ENCODE assay signal across 19 cellular contexts in genomic region chr1:156760092-156760795, GRCh38. TPM values are rescaled to one million over a fixed set of nuclear protein-coding genes. Genes with fewer than 3 reads are reported as not detected.
DNase-seq lines count a peak whose midpoint lies in the region; ATAC-seq and TF ChIP-seq lines count a peak whose summit lies in the region.
"Had no signal": no experiment of that assay in that cellular context is flagged by ENCODE, and none has a peak within 500 bp of the region (broad histone marks: within the 10 kb centered on the region; RNA-seq: fewer than 3 reads in every experiment).

No MANE protein-coding gene starts in this region.

- H3K27me3 ChIP-seq in heart right ventricle (no peaks in the 10 kb centered on the region), RWPE2 (ENCODE audit: insufficient read depth, poor library complexity, severe bottlenecking) (no peaks in the 10 kb centered on the region), trophoblast cell (ENCODE audit: insufficient read depth, low read length) (no peaks in the 10 kb centered on the region)
- H3K27me3 ChIP-seq: upper lobe of right lung had no signal

- no peak overlapping the region for H2BK120ac ChIP-seq in trophoblast cell (ENCODE audit: insufficient read depth, low read length, poor library complexity)

- no peak overlapping the region for H3K23ac ChIP-seq in trophoblast cell (ENCODE audit: low read length)

- no peaks in the 10 kb centered on the region for H3K79me1 ChIP-seq in trophoblast cell (ENCODE audit: low read length)

- H3K4me1 ChIP-seq in heart right ventricle: peaks cover 0 to 12% (median 5%) of the 10 kb centered on the region in 9 donors
- H3K4me1 ChIP-seq in RWPE2 (ENCODE audit: insufficient read depth, poor library complexity, severe bottlenecking): no peaks in the 10 kb centered on the region
- H3K4me1 ChIP-seq in trophoblast cell (ENCODE audit: control insufficient read depth in 1 of 2, insufficient read depth in 2 of 2, low read length in 2 of 2): no peaks in the 10 kb centered on the region
- H3K4me1 ChIP-seq: prostate gland, upper lobe of right lung had no signal

- peak overlapping the region; percentile 61 for H3K27ac Mint-ChIP-seq in mesothelial cell of epicardium
- H3K27ac Mint-ChIP-seq: activated CD4-positive, alpha-beta T cell treated with anti-CD3 and anti-CD28 coated beads, Interleukin-2, amount 10 ng/mL, durations not matched to agents 7 days and 5 days; activated naive CD4-positive, alpha-beta T cell treated with anti-CD3 and anti-CD28 coated beads, Interleukin-2, amount 10 ng/mL, durations not matched to agents 7 days and 5 days; CD4-positive, alpha-beta memory T cell; stimulated activated memory B cell treated with anti-CD40 and anti-IgM and Interleukin-4, amounts not matched to agents 10 μg/mL and 1 μg/mL and 100 μg/mL, for 72 hours had no signal

- H3K79me2 ChIP-seq in trophoblast cell (ENCODE audit: control insufficient read depth, insufficient read depth, low read length, poor library complexity): no peaks in the 10 kb centered on the region

- H3K27me3 Mint-ChIP-seq in mesothelial cell of epicardium (ENCODE audit: low read depth): no peaks in the 10 kb centered on the region
- H3K27me3 Mint-ChIP-seq: activated CD4-positive, alpha-beta T cell treated with anti-CD3 and anti-CD28 coated beads, Interleukin-2, amount 10 ng/mL, durations not matched to agents 7 days and 5 days; CD4-positive, alpha-beta memory T cell; stimulated activated memory B cell treated with anti-CD40 and anti-IgM and Interleukin-4, amounts not matched to agents 10 μg/mL and 1 μg/mL and 100 μg/mL, for 72 hours had no signal

- H3K4me3 ChIP-seq in heart right ventricle: no peak overlapping the region
- H3K4me3 ChIP-seq in RWPE2 (ENCODE audit: severe bottlenecking): no peak overlapping the region
- no peak overlapping the region for H3K4me3 ChIP-seq in trophoblast cell (ENCODE audit: low read depth, low read length)
- H3K4me3 ChIP-seq: prostate gland, upper lobe of right lung had no signal

- peaks cover 10% of the 10 kb centered on the region for H3K4me1 Mint-ChIP-seq in mesothelial cell of epicardium
- H3K4me1 Mint-ChIP-seq: activated CD4-positive, alpha-beta T cell treated with anti-CD3 and anti-CD28 coated beads, Interleukin-2, amount 10 ng/mL, durations not matched to agents 7 days and 5 days had no signal

- DNase-seq in Right ventricle myocardium superior (peak; percentile 22), heart right ventricle (no peak), RWPE2 (ENCODE audit: low spot score) (no peak), mesothelial cell of epicardium (ENCODE audit: low spot score in 2 of 2, unreplicated experiment in 2 of 2) (no peak), NCI-H1694 treated with DMSO at 0.1 percent for 48 hours (lab: John Stamatoyannopoulos, UW) (no peak), NCI-H2196 treated with DMSO at 0.1 percent for 48 hours (lab: John Stamatoyannopoulos, UW; ENCODE audit: unreplicated experiment) (no peak), trophoblast cell (no peak)
- DNase-seq in stimulated activated CD4-positive, alpha-beta T cell treated with anti-CD3 and anti-CD28 coated beads, Interleukin-1b, Interleukin-23, amount 100 ng/mL, for 48 hours: no peak
- DNase-seq: activated CD4-positive, alpha-beta T cell treated with anti-CD3 and anti-CD28 coated beads, Interleukin-2, amount 10 ng/mL, durations not matched to agents 7 days and 5 days; activated naive CD4-positive, alpha-beta T cell treated with anti-CD3 and anti-CD28 coated beads, Interleukin-2, amount 10 ng/mL, durations not matched to agents 7 days and 5 days; CD4-positive, alpha-beta memory T cell; HCEC 1CT; Kasumi-1; NCI-H1105 treated with DMSO at 0.1 percent for 48 hours; NCI-H526 treated with DMSO at 0.1 percent for 48 hours; SK-N-SH; upper lobe of right lung had no signal

- H3K9me3 ChIP-seq in heart right ventricle: no peaks in the 10 kb centered on the region
- H3K9me3 ChIP-seq in RWPE2 (ENCODE audit: severe bottlenecking): no peaks in the 10 kb centered on the region
- no peaks in the 10 kb centered on the region for H3K9me3 ChIP-seq in trophoblast cell (ENCODE audit: insufficient read depth, low read depth, low read length)
- H3K9me3 ChIP-seq: prostate gland, SK-N-SH, upper lobe of right lung had no signal

- H3K36me3 ChIP-seq in heart right ventricle (no peaks in the 10 kb centered on the region), RWPE2 (ENCODE audit: low read depth) (no peaks in the 10 kb centered on the region), trophoblast cell (ENCODE audit: control insufficient read depth in 1 of 2, insufficient read depth in 2 of 2, low read length in 2 of 2) (no peaks in the 10 kb centered on the region)
- H3K36me3 ChIP-seq: prostate gland, upper lobe of right lung had no signal

- TF ChIP-seq CTCF in heart right ventricle (IDR thresholded peaks at IDR 0.05) (no peak), RWPE2 (IDR thresholded peaks at IDR 0.05; ENCODE audit: poor library complexity, severe bottlenecking) (no peak), mesothelial cell of epicardium (IDR thresholded peaks at IDR 0.05; ENCODE audit: unreplicated experiment) (no peak)

- H3K14ac ChIP-seq in trophoblast cell (ENCODE audit: low read length): no peak overlapping the region

- H3K9ac ChIP-seq in trophoblast cell (ENCODE audit: low read length): no peak overlapping the region
- H3K9ac ChIP-seq: SK-N-SH had no signal

- H3K4me2 ChIP-seq in trophoblast cell (ENCODE audit: low read length): no peak overlapping the region
- H3K4me2 ChIP-seq: SK-N-SH had no signal

- no peak overlapping the region for H3K4ac ChIP-seq in trophoblast cell (ENCODE audit: low read depth, low read length)

- no peaks in the 10 kb centered on the region for H3K9me3 Mint-ChIP-seq in mesothelial cell of epicardium
- H3K9me3 Mint-ChIP-seq: activated CD4-positive, alpha-beta T cell treated with anti-CD3 and anti-CD28 coated beads, Interleukin-2, amount 10 ng/mL, durations not matched to agents 7 days and 5 days; activated naive CD4-positive, alpha-beta T cell treated with anti-CD3 and anti-CD28 coated beads, Interleukin-2, amount 10 ng/mL, durations not matched to agents 7 days and 5 days; CD4-positive, alpha-beta memory T cell; stimulated activated memory B cell treated with anti-CD40 and anti-IgM and Interleukin-4, amounts not matched to agents 10 μg/mL and 1 μg/mL and 100 μg/mL, for 72 hours had no signal

- ATAC-seq in Right ventricle myocardium superior (ENCODE audit: poor library complexity) (no peak), heart right ventricle (no peak), RWPE2 (ENCODE audit: low read depth) (0 out of 3 replicates have a peak, but pooled peaks have one; percentile 10)
- ATAC-seq: stimulated activated memory B cell treated with anti-CD40 and anti-IgM and Interleukin-4, amounts not matched to agents 10 μg/mL and 1 μg/mL and 100 μg/mL, for 72 hours; upper lobe of right lung had no signal

- H3K27ac ChIP-seq in heart right ventricle (no peak overlapping the region), RWPE2 (ENCODE audit: poor library complexity, severe bottlenecking) (no peak overlapping the region), trophoblast cell (ENCODE audit: low read depth, low read length) (no peak overlapping the region)
- H3K27ac ChIP-seq: prostate gland, upper lobe of right lung had no signal

- H3K36me3 Mint-ChIP-seq in mesothelial cell of epicardium: no peaks in the 10 kb centered on the region
- H3K36me3 Mint-ChIP-seq: CD4-positive, alpha-beta memory T cell had no signal

- H2BK12ac ChIP-seq in trophoblast cell (ENCODE audit: low read length): no peak overlapping the region

- H4K91ac ChIP-seq in trophoblast cell (ENCODE audit: low read depth, low read length): no peak overlapping the region

- H3K18ac ChIP-seq in trophoblast cell (ENCODE audit: low read length): no peak overlapping the region

- WGBS in heart right ventricle, 2 donors: 66 to 68% methylated on average over 6 of the region's 6 CpGs
- no CpG with 5 or more reads among the region's 6 CpGs for WGBS in trophoblast cell (ENCODE audit: extremely low coverage, insufficient coverage, insufficient read length)

- no peak overlapping the region for H3K4me3 Mint-ChIP-seq in mesothelial cell of epicardium
- H3K4me3 Mint-ChIP-seq: activated CD4-positive, alpha-beta T cell treated with anti-CD3 and anti-CD28 coated beads, Interleukin-2, amount 10 ng/mL, durations not matched to agents 7 days and 5 days; activated naive CD4-positive, alpha-beta T cell treated with anti-CD3 and anti-CD28 coated beads, Interleukin-2, amount 10 ng/mL, durations not matched to agents 7 days and 5 days; stimulated activated memory B cell treated with anti-CD40 and anti-IgM and Interleukin-4, amounts not matched to agents 10 μg/mL and 1 μg/mL and 100 μg/mL, for 72 hours had no signal

- no peak overlapping the region for H4K12ac ChIP-seq in trophoblast cell (ENCODE audit: low read depth, low read length)

- H2AK5ac ChIP-seq in trophoblast cell (ENCODE audit: low read length): no peak overlapping the region

- H2AFZ ChIP-seq in trophoblast cell (ENCODE audit: insufficient read depth, low read length, poor library complexity): no peak overlapping the region

- H4K8ac ChIP-seq in trophoblast cell (ENCODE audit: low read depth, low read length): no peak overlapping the region

- H2BK5ac ChIP-seq in trophoblast cell (ENCODE audit: low read depth, low read length, poor library complexity): no peak overlapping the region

- intact Hi-C loops in Right ventricle myocardium superior (cut with DNase I) (no loop called here), heart right ventricle (cut with DNase I) (no loop called here)

RNA-seq across cellular contexts. Expression of gene PRCC, which starts 7.1 kb away (rescaled TPM):
- 39.4 TPM for total RNA-seq in Right ventricle myocardium superior
- 10 to 100 TPM; 32.1 to 56.9 (median 44.2) TPM for total RNA-seq in heart right ventricle
- 10 to 100 TPM; 40.6 to 53.4 TPM for polyA plus RNA-seq in heart right ventricle
- total RNA-seq in mesothelial cell of epicardium: 78.4 to 93.9 TPM (median 93.7 TPM) in 3 replicates
- 156 and 169 TPM in 2 replicates for polyA plus RNA-seq in trophoblast cell (2013)

RNA-seq across cellular contexts. Expression of gene HDGF, which starts 8.8 kb away (rescaled TPM):
- total RNA-seq in Right ventricle myocardium superior (185 TPM), heart right ventricle (100 to 1,000 TPM; 135 to 202 (median 148) TPM), mesothelial cell of epicardium (176 to 183 TPM (median 182 TPM) in 3 replicates)
- 100 to 1,000 TPM in 1 of 2 donors, 10 to 100 TPM in 1; 69.8 to 126 TPM for polyA plus RNA-seq in heart right ventricle
- polyA plus RNA-seq in trophoblast cell (2013): 216 and 223 TPM in 2 replicates

RNA-seq across cellular contexts. Expression of gene MRPL24, which starts 19.4 kb away (rescaled TPM):
- 99.8 TPM for total RNA-seq in Right ventricle myocardium superior
- 100 to 1,000 TPM in 2 of 10 donors, 10 to 100 TPM in 8; 70.3 to 105 (median 86.7) TPM for total RNA-seq in heart right ventricle
- polyA plus RNA-seq in heart right ventricle: 100 to 1,000 TPM; 157 to 250 TPM
- 35.5 to 40.5 TPM (median 38.4 TPM) in 3 replicates for total RNA-seq in mesothelial cell of epicardium
- polyA plus RNA-seq in trophoblast cell (2013): 40.5 and 40.7 TPM in 2 replicates

RNA-seq across cellular contexts. Expression of gene ISG20L2, which starts 31.7 kb away (rescaled TPM):
- total RNA-seq in Right ventricle myocardium superior (12.3 TPM), heart right ventricle (10 to 100 TPM; 10.5 to 17.5 (median 15.2) TPM), mesothelial cell of epicardium (37.3 to 41.9 TPM (median 39.3 TPM) in 3 replicates)
- 10 to 100 TPM in 1 of 2 donors, 1 to 10 TPM in 1; 5.7 to 11.3 TPM for polyA plus RNA-seq in heart right ventricle
- 44.2 and 46.1 TPM in 2 replicates for polyA plus RNA-seq in trophoblast cell (2013)

RNA-seq across cellular contexts. Expression of gene METTL25B, which starts 32.0 kb away (rescaled TPM):
- total RNA-seq in Right ventricle myocardium superior (14.4 TPM), heart right ventricle (10 to 100 TPM; 12.8 to 18.8 (median 15.2) TPM), mesothelial cell of epicardium (36.9 to 39.2 TPM (median 39.0 TPM) in 3 replicates)
- 10 to 100 TPM; 17.0 to 45.2 TPM for polyA plus RNA-seq in heart right ventricle
- 15.9 and 18.0 TPM in 2 replicates for polyA plus RNA-seq in trophoblast cell (2013)
